Comparison of ENCODE assay signal across 18 cellular contexts in the genomic region with DNA sequence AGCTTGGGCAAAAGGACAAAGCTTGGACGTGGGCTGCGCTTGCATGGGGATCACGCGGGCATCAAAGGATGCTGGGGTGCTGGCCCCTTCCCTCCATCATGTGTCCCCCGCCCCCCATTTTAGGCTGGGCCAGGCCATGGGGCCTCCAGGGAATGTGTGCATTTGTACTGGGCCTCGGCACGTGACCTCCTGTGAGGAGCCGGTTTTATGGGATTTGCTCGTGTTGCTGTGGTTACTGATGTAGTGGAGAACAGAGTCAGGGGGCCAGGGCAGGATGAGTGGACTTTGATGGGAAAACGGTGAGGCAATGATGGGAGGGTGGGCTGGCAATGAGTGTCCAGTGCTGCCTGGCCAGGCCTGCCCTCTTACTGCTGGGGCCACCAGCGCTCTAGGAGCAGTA.
DNase-seq lines count a peak whose midpoint lies in the region; ATAC-seq, FAIRE-seq and TF ChIP-seq lines count a peak whose summit lies in the region.
"Had no signal": no experiment of that assay in that cellular context is flagged by ENCODE, and none has a peak within 500 bp of the region (broad histone marks: within the 10 kb centered on the region; RNA-seq: fewer than 3 reads in every experiment).

No MANE protein-coding gene starts in this region.

- H3K36me3 Mint-ChIP-seq in WTC11: no peaks in the 10 kb centered on the region
- no peaks in the 10 kb centered on the region for H3K36me3 Mint-ChIP-seq in glutamatergic neuron (ENCODE audit: unreplicated experiment)
- peaks cover 8% of the 10 kb centered on the region for H3K36me3 Mint-ChIP-seq in neural progenitor cell
- H3K36me3 Mint-ChIP-seq: CD14-positive monocyte; CD4-positive, alpha-beta memory T cell; IgD-negative memory B cell had no signal

- peaks cover 28 to 61% (median 55%) of the 10 kb centered on the region in 10 experiments for H3K4me1 ChIP-seq in BLaER1 treated with 17β-estradiol and CSF1 and Interleukin-3, amounts not matched to agents 10 nM and 100 nM
- H3K4me1 ChIP-seq in neural progenitor cell: no peaks in the 10 kb centered on the region
- H3K4me1 ChIP-seq: BE2C had no signal

- H2AFZ ChIP-seq in neural progenitor cell (replicated peaks): no peak overlapping the region

- no peaks in the 10 kb centered on the region for H3F3A ChIP-seq in neural progenitor cell (ENCODE audit: low read depth)

- CTCF ChIA-PET in WTC11 (lab: Charles Lee): interaction anchor here (0.9 kb wide), 1 partner anchor 55 kb away, joined by 3 read pairs; no protein-coding TSS in a partner anchor

- H3K4me3 Mint-ChIP-seq in WTC11 (no peak overlapping the region), glutamatergic neuron (ENCODE audit: unreplicated experiment) (peak overlapping the region; percentile 34), neural progenitor cell (no peak overlapping the region)
- H3K4me3 Mint-ChIP-seq: CD14-positive monocyte; CD4-positive, alpha-beta memory T cell; H9; IgD-negative memory B cell had no signal

- no peak for ATAC-seq in WTC11
- ATAC-seq: HepG2 had no signal

- H3K4me1 Mint-ChIP-seq in WTC11 (peaks cover 5% of the 10 kb centered on the region), glutamatergic neuron (ENCODE audit: low read depth, unreplicated experiment) (peaks cover 40% of the 10 kb centered on the region), neural progenitor cell (peaks cover 40% of the 10 kb centered on the region)
- H3K4me1 Mint-ChIP-seq: CD14-positive monocyte had no signal

- H3K9me3 ChIP-seq in BLaER1 treated with 17β-estradiol and CSF1 and Interleukin-3, amounts not matched to agents 10 nM and 100 nM (replicated peaks in 1 of 11): no peaks in the 10 kb centered on the region
- no peaks in the 10 kb centered on the region for H3K9me3 ChIP-seq in neural progenitor cell (ENCODE audit: low read depth)
- H3K9me3 ChIP-seq: BE2C had no signal

- no peaks in the 10 kb centered on the region for H3K27me3 ChIP-seq in BLaER1 treated with 17β-estradiol and CSF1 and Interleukin-3, amounts not matched to agents 10 nM and 100 nM
- no peaks in the 10 kb centered on the region for H3K27me3 ChIP-seq in neural progenitor cell
- H3K27me3 ChIP-seq: BE2C had no signal

- peak overlapping the region in 8 of 11 experiments; percentile 71 to 90 (median 78); a peak in 16 of 22 replicates for H3K4me2 ChIP-seq in BLaER1 treated with 17β-estradiol and CSF1 and Interleukin-3, amounts not matched to agents 10 nM and 100 nM
- H3K4me2 ChIP-seq in neural progenitor cell: no peak overlapping the region

- H4K20me1 ChIP-seq in BLaER1 treated with 17β-estradiol and CSF1 and Interleukin-3, amounts not matched to agents 10 nM and 100 nM: peaks cover 0 to 85% (median 58%) of the 10 kb centered on the region in 11 experiments; a peak in 17 of 22 replicates
- peaks cover 49% of the 10 kb centered on the region for H4K20me1 ChIP-seq in neural progenitor cell (ENCODE audit: low read depth)

- POLR2A ChIA-PET in WTC11 (lab: Charles Lee): no interaction called here

- TF ChIP-seq CTCF in WTC11 (IDR thresholded peaks at IDR 0.05) (no peak), glutamatergic neuron (IDR thresholded peaks at IDR 0.05; ENCODE audit: partially characterized antibody, unreplicated experiment) (no peak), neural progenitor cell (IDR thresholded peaks at IDR 0.05) (no peak)

- DNase-seq in WTC11 (ENCODE audit: low spot score) (no peak), glutamatergic neuron (no peak), neural progenitor cell (ENCODE audit: low spot score) (no peak), frontal cortex (ENCODE audit: low spot score in 2 of 2) (no peak), cerebellar cortex (ENCODE audit: low spot score) (no peak), LoVo (ENCODE audit: low spot score) (no peak)
- DNase-seq: ACHN; CD4-positive, alpha-beta memory T cell; GF-D8; H9 had no signal

- no peaks in the 10 kb centered on the region for H3K27me3 Mint-ChIP-seq in WTC11 (ENCODE audit: low read depth)
- H3K27me3 Mint-ChIP-seq in glutamatergic neuron (ENCODE audit: unreplicated experiment): peaks cover 9% of the 10 kb centered on the region
- peaks cover 6% of the 10 kb centered on the region for H3K27me3 Mint-ChIP-seq in neural progenitor cell (ENCODE audit: insufficient read depth, low read depth)

- H3K27ac Mint-ChIP-seq in WTC11: 0 out of 2 replicates have a peak overlapping the region, but pooled peaks have one; percentile 5
- H3K27ac Mint-ChIP-seq in glutamatergic neuron (ENCODE audit: unreplicated experiment): no peak overlapping the region
- peak overlapping the region; percentile 75 for H3K27ac Mint-ChIP-seq in neural progenitor cell
- H3K27ac Mint-ChIP-seq: CD14-positive monocyte had no signal

- no peaks in the 10 kb centered on the region for H3K79me2 ChIP-seq in neural progenitor cell (ENCODE audit: low read depth)

- no peak overlapping the region for H3K9ac ChIP-seq in BLaER1 treated with 17β-estradiol and CSF1 and Interleukin-3, amounts not matched to agents 10 nM and 100 nM
- no peak overlapping the region for H3K9ac ChIP-seq in neural progenitor cell

- no peak for FAIRE-seq in frontal cortex (lab: Jason Lieb, UNC)
- FAIRE-seq: A204.1, GM19239, H1, HepG2 had no signal

- no peak overlapping the region for H3K4me3 ChIP-seq in BLaER1 treated with 17β-estradiol and CSF1 and Interleukin-3, amounts not matched to agents 10 nM and 100 nM
- no peak overlapping the region for H3K4me3 ChIP-seq in neural progenitor cell

- no peaks in the 10 kb centered on the region for H3K9me3 Mint-ChIP-seq in WTC11
- no peaks in the 10 kb centered on the region for H3K9me3 Mint-ChIP-seq in glutamatergic neuron (ENCODE audit: unreplicated experiment)
- H3K9me3 Mint-ChIP-seq in neural progenitor cell: no peaks in the 10 kb centered on the region
- H3K9me3 Mint-ChIP-seq: CD4-positive, alpha-beta memory T cell; H9; IgD-negative memory B cell had no signal

- H3K36me3 ChIP-seq in BLaER1 treated with 17β-estradiol and CSF1 and Interleukin-3, amounts not matched to agents 10 nM and 100 nM: peaks cover 0 to 15% (median 9%) of the 10 kb centered on the region in 11 experiments; a peak in 7 of 22 replicates
- no peaks in the 10 kb centered on the region for H3K36me3 ChIP-seq in neural progenitor cell
- H3K36me3 ChIP-seq: BE2C had no signal

- no peak overlapping the region for H3K27ac ChIP-seq in BLaER1 treated with 17β-estradiol and CSF1 and Interleukin-3, amounts not matched to agents 10 nM and 100 nM
- H3K27ac ChIP-seq in neural progenitor cell: no peak overlapping the region

TF ChIP-seq in WTC11, 78 proteins besides CTCF, POLR2A, EP300 and RAD21 (continues in another document):
- TF ChIP-seq, protein P1, sequence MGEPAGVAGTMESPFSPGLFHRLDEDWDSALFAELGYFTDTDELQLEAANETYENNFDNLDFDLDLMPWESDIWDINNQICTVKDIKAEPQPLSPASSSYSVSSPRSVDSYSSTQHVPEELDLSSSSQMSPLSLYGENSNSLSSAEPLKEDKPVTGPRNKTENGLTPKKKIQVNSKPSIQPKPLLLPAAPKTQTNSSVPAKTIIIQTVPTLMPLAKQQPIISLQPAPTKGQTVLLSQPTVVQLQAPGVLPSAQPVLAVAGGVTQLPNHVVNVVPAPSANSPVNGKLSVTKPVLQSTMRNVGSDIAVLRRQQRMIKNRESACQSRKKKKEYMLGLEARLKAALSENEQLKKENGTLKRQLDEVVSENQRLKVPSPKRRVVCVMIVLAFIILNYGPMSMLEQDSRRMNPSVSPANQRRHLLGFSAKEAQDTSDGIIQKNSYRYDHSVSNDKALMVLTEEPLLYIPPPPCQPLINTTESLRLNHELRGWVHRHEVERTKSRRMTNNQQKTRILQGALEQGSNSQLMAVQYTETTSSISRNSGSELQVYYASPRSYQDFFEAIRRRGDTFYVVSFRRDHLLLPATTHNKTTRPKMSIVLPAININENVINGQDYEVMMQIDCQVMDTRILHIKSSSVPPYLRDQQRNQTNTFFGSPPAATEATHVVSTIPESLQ (CRISPR knock-in tag; IDR thresholded peaks at IDR 0.05): no peak
- TF ChIP-seq ZNF232 (CRISPR knock-in tag; IDR thresholded peaks at IDR 0.05) (no peak), TEAD1 (CRISPR knock-in tag; IDR thresholded peaks at IDR 0.05) (no peak), ZNF138 (CRISPR knock-in tag; conservative IDR thresholded peaks at IDR 0.05) (no peak), RELA (CRISPR knock-in tag; IDR thresholded peaks at IDR 0.05; ENCODE audit: borderline replicate concordance) (no peak), ZNF423 (CRISPR knock-in tag; IDR thresholded peaks at IDR 0.05) (no peak)
- TF ChIP-seq, protein P2, sequence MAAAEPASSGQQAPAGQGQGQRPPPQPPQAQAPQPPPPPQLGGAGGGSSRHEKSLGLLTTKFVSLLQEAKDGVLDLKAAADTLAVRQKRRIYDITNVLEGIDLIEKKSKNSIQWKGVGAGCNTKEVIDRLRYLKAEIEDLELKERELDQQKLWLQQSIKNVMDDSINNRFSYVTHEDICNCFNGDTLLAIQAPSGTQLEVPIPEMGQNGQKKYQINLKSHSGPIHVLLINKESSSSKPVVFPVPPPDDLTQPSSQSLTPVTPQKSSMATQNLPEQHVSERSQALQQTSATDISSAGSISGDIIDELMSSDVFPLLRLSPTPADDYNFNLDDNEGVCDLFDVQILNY (CRISPR knock-in tag; IDR thresholded peaks at IDR 0.05): no peak
- TF ChIP-seq, protein P3, sequence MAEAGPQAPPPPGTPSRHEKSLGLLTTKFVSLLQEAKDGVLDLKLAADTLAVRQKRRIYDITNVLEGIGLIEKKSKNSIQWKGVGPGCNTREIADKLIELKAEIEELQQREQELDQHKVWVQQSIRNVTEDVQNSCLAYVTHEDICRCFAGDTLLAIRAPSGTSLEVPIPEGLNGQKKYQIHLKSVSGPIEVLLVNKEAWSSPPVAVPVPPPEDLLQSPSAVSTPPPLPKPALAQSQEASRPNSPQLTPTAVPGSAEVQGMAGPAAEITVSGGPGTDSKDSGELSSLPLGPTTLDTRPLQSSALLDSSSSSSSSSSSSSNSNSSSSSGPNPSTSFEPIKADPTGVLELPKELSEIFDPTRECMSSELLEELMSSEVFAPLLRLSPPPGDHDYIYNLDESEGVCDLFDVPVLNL (CRISPR knock-in tag; IDR thresholded peaks at IDR 0.05; ENCODE audit: borderline replicate concordance, low read depth): no peak
